In the genomic region with DNA sequence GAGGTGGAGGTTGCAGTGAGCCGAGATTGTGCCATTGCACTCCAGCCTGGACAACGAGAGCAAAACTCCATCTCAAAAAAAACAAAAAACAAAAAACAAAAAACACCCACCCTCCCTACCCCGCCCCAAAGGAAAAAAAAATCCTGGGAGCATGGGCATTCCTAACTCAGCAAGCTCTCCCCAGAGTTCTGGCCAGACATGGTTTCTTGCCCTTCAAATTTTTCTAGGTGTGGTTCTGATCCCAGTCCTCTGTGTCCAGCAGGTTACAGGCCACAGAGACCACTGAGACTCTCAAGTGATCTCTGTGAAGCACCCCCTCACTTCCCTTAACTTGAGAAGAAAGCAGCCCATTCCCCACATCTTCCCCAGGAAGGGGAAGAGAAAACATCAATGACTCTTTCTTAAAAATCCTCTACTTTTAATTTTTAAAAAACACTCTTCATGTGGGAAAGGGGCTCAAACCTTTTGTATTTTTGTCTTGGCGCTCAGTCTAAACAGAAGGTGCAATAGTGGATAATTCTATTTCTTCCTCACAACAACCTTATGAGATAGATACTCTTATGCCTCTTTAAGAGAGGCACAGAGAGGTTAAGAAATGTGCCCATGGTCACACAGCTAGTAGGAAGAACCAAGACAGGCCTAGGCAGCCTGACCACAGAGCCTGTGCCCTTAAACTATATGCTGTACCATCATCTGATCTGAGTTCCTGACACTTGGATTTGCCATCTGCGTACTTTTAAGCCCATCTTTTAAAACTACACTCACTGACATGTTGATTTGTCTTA, we compare ENCODE assay signal across 27 cellular contexts. TPM values are rescaled to one million over a fixed set of nuclear protein-coding genes. Genes with fewer than 3 reads are reported as not detected.
A peak's percentile ranks its signal among the peaks of the same experiment; 100 is the strongest.
DNase-seq lines count a peak whose midpoint lies in the region; ATAC-seq and TF ChIP-seq lines count a peak whose summit lies in the region.
"Had no signal": no experiment of that assay in that cellular context is flagged by ENCODE, and none has a peak within 500 bp of the region (broad histone marks: within the 10 kb centered on the region; RNA-seq: fewer than 3 reads in every experiment).

No MANE protein-coding gene starts in this region.

- H3K14ac ChIP-seq in trophoblast cell (ENCODE audit: low read length), result peak overlapping the region; percentile 49

- H3K79me2 ChIP-seq in hepatocyte (no peaks in the 10 kb centered on the region), trophoblast cell (ENCODE audit: control insufficient read depth, insufficient read depth, low read length, poor library complexity) (peaks cover 2% of the 10 kb centered on the region)

- CTCF ChIA-PET in A673 (lab: Charles Lee), result no interaction called here

- H3K9me2 ChIP-seq in hepatocyte (replicated peaks; ENCODE audit: insufficient read depth), result no peaks in the 10 kb centered on the region

- no peak overlapping the region for H3K4me3 Mint-ChIP-seq in HFFc6

- BruUV-seq in A673 (replicated peaks; lab: Mats Ljungman, UMichigan), result no TSS peak

- peak overlapping the region; percentile 63 for H3K27ac Mint-ChIP-seq in HFFc6
- H3K27ac Mint-ChIP-seq: CD4-positive, alpha-beta memory T cell had no signal

- H4K20me1 ChIP-seq in hepatocyte (ENCODE audit: insufficient read depth, poor library complexity, severe bottlenecking), result no peaks in the 10 kb centered on the region

- H3K18ac ChIP-seq in trophoblast cell (ENCODE audit: low read length), result no peak overlapping the region

- H3K23ac ChIP-seq in trophoblast cell (ENCODE audit: low read length), result no peak overlapping the region

- H3K4ac ChIP-seq in trophoblast cell (ENCODE audit: low read depth, low read length), result peak overlapping the region; percentile 66

- H3K9ac ChIP-seq in trophoblast cell (ENCODE audit: low read length), result no peak overlapping the region
- H3K9ac ChIP-seq: KMS-11 had no signal

- H2BK5ac ChIP-seq in trophoblast cell (ENCODE audit: low read depth, low read length, poor library complexity), result peak overlapping the region; percentile 46

- H3K4me1 ChIP-seq in A673 (ENCODE audit: insufficient read depth, low read length, poor library complexity, severe bottlenecking) (peaks cover 76% of the 10 kb centered on the region), hepatocyte (ENCODE audit: insufficient read depth) (peaks cover 18% of the 10 kb centered on the region), trophoblast cell (ENCODE audit: control insufficient read depth in 1 of 2, insufficient read depth in 2 of 2, low read length in 2 of 2) (peaks cover 8 to 18% of the 10 kb centered on the region in 2 experiments), right cardiac atrium (ENCODE audit: control insufficient read depth, insufficient read depth, low read length) (peaks cover 4% of the 10 kb centered on the region)

- peaks cover 89% of the 10 kb centered on the region for H3K4me1 Mint-ChIP-seq in HFFc6 (ENCODE audit: low read depth)
- H3K4me1 Mint-ChIP-seq: CD4-positive, alpha-beta memory T cell had no signal

- peak overlapping the region; percentile 96 for H2BK12ac ChIP-seq in trophoblast cell (ENCODE audit: low read length)

- H2AFZ ChIP-seq in hepatocyte, result no peak overlapping the region
- no peak overlapping the region for H2AFZ ChIP-seq in trophoblast cell (ENCODE audit: insufficient read depth, low read length, poor library complexity)

- no peak for TF ChIP-seq CTCF in A673 (conservative IDR thresholded peaks at IDR 0.05; ENCODE audit: low read depth, low read length)
- TF ChIP-seq CTCF in HFFc6 (IDR thresholded peaks at IDR 0.05), result no peak
- TF ChIP-seq CTCF in hepatocyte (IDR thresholded peaks at IDR 0.05; ENCODE audit: poor library complexity), result no peak

- 93% methylated on average over 3 of the region's 5 CpGs for WGBS in hepatocyte (ENCODE audit: low lambda C conversion rate, missing lambda C conversion rate)
- WGBS in trophoblast cell (ENCODE audit: extremely low coverage, insufficient coverage, insufficient read length), result no CpG with 5 or more reads among the region's 5 CpGs
- WGBS in right cardiac atrium, result 96% methylated on average over 5 of the region's 5 CpGs

- no peak overlapping the region for H4K8ac ChIP-seq in trophoblast cell (ENCODE audit: low read depth, low read length)

- H3K4me2 ChIP-seq in hepatocyte (no peak overlapping the region), trophoblast cell (ENCODE audit: low read length) (no peak overlapping the region)
- H3K4me2 ChIP-seq: KMS-11 had no signal

- intact Hi-C loops in A673 (cut with micrococcal nuclease; ENCODE audit: unreplicated experiment), result loop anchor here (10.0 kb wide), 1 partner anchor 680 kb away; no protein-coding TSS in a partner anchor
- intact Hi-C loops in right cardiac atrium (cut with DNase I), result loop anchor here in 1 of 4 donors (10.0 kb wide), 1 partner anchor 50 kb away; no protein-coding TSS in a partner anchor

- no peaks in the 10 kb centered on the region for H3K27me3 Mint-ChIP-seq in HFFc6 (ENCODE audit: insufficient read depth)

- H4K91ac ChIP-seq in trophoblast cell (ENCODE audit: low read depth, low read length), result peak overlapping the region; percentile 85

- peak overlapping the region; percentile 73 for H2BK120ac ChIP-seq in trophoblast cell (ENCODE audit: insufficient read depth, low read length, poor library complexity)

- no peak overlapping the region for H4K12ac ChIP-seq in trophoblast cell (ENCODE audit: low read depth, low read length)

- H3K9me3 ChIP-seq in A673 (ENCODE audit: low read depth, low read length, poor library complexity, severe bottlenecking) (no peaks in the 10 kb centered on the region), hepatocyte (ENCODE audit: low read depth) (no peaks in the 10 kb centered on the region), trophoblast cell (ENCODE audit: insufficient read depth, low read depth, low read length) (no peaks in the 10 kb centered on the region), right cardiac atrium (ENCODE audit: control insufficient read depth, low read length) (no peaks in the 10 kb centered on the region)
- H3K9me3 ChIP-seq: Caco-2 had no signal

- ATAC-seq in right cardiac atrium, result no peak
- ATAC-seq: GM12878, Panc1 had no signal

- POLR2A ChIA-PET in A673 (lab: Charles Lee; ENCODE audit: low non-redundant PET), result no interaction called here

- no peaks in the 10 kb centered on the region for H3K9me3 Mint-ChIP-seq in HFFc6

- DNase-seq in A673 (ENCODE audit: low spot score) (no peak), HFFc6 (no peak), hepatocyte (ENCODE audit: low spot score) (no peak), trophoblast cell (no peak), DMS 273 treated with DMSO at 0.1 percent for 48 hours (lab: John Stamatoyannopoulos, UW) (no peak), right cardiac atrium (no peak), T-helper 2 cell (no peak)
- DNase-seq: AML-193; C1 segment of cervical spinal cord; Caco-2; CD4-positive, alpha-beta memory T cell; DMS79; EL; GDM1; GOT3; HCEC 1CT; MM.1S; NCI-H1694; NCI-H2029 treated with DMSO at 0.1 percent for 48 hours; NCI-H526 treated with DMSO at 0.1 percent for 48 hours; SHP77 had no signal

- H3K36me3 Mint-ChIP-seq in HFFc6 (ENCODE audit: low read depth), result no peaks in the 10 kb centered on the region
- H3K36me3 Mint-ChIP-seq: CD4-positive, alpha-beta memory T cell had no signal

- H3K4me3 ChIP-seq in A673 (ENCODE audit: low read depth, low read length, poor library complexity, severe bottlenecking) (no peak overlapping the region), hepatocyte (no peak overlapping the region), trophoblast cell (ENCODE audit: low read depth, low read length) (no peak overlapping the region), right cardiac atrium (ENCODE audit: low read length) (no peak overlapping the region)
- H3K4me3 ChIP-seq: GM12878 had no signal

- H3K27ac ChIP-seq in A673 (ENCODE audit: low read depth, low read length, poor library complexity, severe bottlenecking), result peak overlapping the region; percentile 58
- peak overlapping the region; percentile 71 for H3K27ac ChIP-seq in hepatocyte
- H3K27ac ChIP-seq in trophoblast cell (ENCODE audit: low read depth, low read length), result no peak overlapping the region
- H3K27ac ChIP-seq in right cardiac atrium (ENCODE audit: low read length), result no peak overlapping the region
- H3K27ac ChIP-seq: KMS-11, RWPE1 had no signal

- no peak overlapping the region for H2AK5ac ChIP-seq in trophoblast cell (ENCODE audit: low read length)

- H3K27me3 ChIP-seq in A673 (replicated peaks; ENCODE audit: insufficient read depth, low read depth, low read length, poor library complexity) (no peaks in the 10 kb centered on the region), hepatocyte (no peaks in the 10 kb centered on the region), trophoblast cell (ENCODE audit: insufficient read depth, low read length) (no peaks in the 10 kb centered on the region), right cardiac atrium (ENCODE audit: control insufficient read depth, insufficient read depth) (no peaks in the 10 kb centered on the region)

- H3K79me1 ChIP-seq in trophoblast cell (ENCODE audit: low read length), result peaks cover 30% of the 10 kb centered on the region

- H3K36me3 ChIP-seq in A673 (ENCODE audit: insufficient read depth, low read length, poor library complexity, severe bottlenecking), result no peaks in the 10 kb centered on the region
- H3K36me3 ChIP-seq in hepatocyte (replicated peaks; ENCODE audit: insufficient read depth, low read depth), result no peaks in the 10 kb centered on the region
- H3K36me3 ChIP-seq in trophoblast cell (ENCODE audit: control insufficient read depth in 1 of 2, insufficient read depth in 2 of 2, low read length in 2 of 2), result no peaks in the 10 kb centered on the region

RNA-seq across cellular contexts. Expression of a gene that starts 6.9 kb away (rescaled TPM):
- total RNA-seq in A673 (2021), result 68.0 and 82.5 TPM in 2 replicates
- total RNA-seq in HFFc6 (2021; fragmentation: NEBNext Ultra II Directional; extraction: Animal tissue kit (Norgen Biotek cat#: 25700)), result 10 to 100 TPM in 1 of 6 experiments, 1 to 10 TPM in 5; 4.6 to 10.5 (median 5.0) TPM
- total RNA-seq in hepatocyte, result 51.0 and 54.6 TPM in 2 replicates
- polyA plus RNA-seq in hepatocyte, result 47.1 and 51.4 TPM in 2 replicates
- 1.3 and 1.5 TPM in 2 replicates for polyA plus RNA-seq in trophoblast cell (2013)
- 1 to 10 TPM; 2.2 to 5.0 (median 3.4) TPM for total RNA-seq in right cardiac atrium
- 3.3 TPM for polyA plus RNA-seq in right cardiac atrium
- total RNA-seq: Caco-2; CD4-positive, alpha-beta memory T cell; GM12878; HT1080; OCI-LY7 had no signal
- polyA plus RNA-seq: CD4-positive, alpha-beta memory T cell had no signal

Comparison
In these comparisons a context has a peak if more than half of its experiments do, and no peak if none do; other contexts are left out.
1. H3K27ac ChIP-seq: peak in A673 (single experiment) and hepatocyte (single experiment); none in trophoblast cell (single experiment) and right cardiac atrium (single experiment).